Comparison of ENCODE assay signal across 1 cellular context in the genomic region with DNA sequence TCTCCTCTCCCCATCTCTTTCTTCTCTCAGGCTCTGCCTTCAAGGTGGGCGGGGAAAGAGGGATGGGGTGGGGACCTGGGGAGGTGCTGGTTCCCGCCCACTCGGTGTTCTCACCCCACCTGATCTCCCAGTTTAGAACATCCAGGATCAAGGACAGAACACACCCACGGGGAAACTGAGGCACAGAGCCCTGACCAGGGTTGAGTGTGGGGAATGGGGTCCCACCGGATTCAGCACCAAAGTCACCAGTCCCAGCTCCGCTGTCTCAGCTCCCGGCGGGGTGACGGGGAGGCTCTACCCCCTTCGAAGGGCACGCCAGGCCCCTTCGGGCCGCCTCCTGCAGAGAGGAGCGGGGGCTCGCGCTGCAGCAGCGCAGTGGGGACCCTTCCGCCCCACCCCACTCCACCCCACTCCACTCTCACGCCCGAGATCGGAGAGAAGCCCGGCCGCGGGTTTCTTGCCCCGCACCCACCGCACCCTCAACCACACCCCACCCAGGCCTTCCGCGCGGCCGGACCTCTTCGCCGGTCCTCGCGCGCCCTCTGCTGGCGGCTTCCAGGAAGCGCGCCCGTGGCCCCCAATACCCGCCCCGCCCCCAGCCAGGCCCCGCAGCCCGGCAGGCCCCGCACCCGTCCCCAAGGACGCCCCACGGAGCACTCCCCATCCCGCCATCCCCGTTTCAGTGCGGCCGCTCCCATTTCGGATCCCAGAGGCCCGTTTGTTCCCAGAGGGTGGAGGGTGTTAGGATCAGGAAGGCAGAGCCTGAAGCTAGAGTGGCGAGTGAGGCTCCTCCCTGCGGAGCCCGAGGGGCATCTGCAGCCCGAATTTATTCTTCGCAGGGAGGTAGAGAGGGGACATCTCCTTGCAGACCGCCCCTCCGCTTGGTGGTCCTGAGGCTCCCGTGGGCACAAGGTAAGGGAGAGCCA.
TF ChIP-seq lines count a peak whose summit lies in the region.

No MANE protein-coding gene starts in this region.

TF ChIP-seq in neural cell, 6 proteins besides CTCF, POLR2A, EP300 and RAD21:
- TF ChIP-seq, protein P1, sequence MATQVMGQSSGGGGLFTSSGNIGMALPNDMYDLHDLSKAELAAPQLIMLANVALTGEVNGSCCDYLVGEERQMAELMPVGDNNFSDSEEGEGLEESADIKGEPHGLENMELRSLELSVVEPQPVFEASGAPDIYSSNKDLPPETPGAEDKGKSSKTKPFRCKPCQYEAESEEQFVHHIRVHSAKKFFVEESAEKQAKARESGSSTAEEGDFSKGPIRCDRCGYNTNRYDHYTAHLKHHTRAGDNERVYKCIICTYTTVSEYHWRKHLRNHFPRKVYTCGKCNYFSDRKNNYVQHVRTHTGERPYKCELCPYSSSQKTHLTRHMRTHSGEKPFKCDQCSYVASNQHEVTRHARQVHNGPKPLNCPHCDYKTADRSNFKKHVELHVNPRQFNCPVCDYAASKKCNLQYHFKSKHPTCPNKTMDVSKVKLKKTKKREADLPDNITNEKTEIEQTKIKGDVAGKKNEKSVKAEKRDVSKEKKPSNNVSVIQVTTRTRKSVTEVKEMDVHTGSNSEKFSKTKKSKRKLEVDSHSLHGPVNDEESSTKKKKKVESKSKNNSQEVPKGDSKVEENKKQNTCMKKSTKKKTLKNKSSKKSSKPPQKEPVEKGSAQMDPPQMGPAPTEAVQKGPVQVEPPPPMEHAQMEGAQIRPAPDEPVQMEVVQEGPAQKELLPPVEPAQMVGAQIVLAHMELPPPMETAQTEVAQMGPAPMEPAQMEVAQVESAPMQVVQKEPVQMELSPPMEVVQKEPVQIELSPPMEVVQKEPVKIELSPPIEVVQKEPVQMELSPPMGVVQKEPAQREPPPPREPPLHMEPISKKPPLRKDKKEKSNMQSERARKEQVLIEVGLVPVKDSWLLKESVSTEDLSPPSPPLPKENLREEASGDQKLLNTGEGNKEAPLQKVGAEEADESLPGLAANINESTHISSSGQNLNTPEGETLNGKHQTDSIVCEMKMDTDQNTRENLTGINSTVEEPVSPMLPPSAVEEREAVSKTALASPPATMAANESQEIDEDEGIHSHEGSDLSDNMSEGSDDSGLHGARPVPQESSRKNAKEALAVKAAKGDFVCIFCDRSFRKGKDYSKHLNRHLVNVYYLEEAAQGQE (IDR thresholded peaks at IDR 0.05; ENCODE audit: borderline replicate concordance): no peak
- TF ChIP-seq SMC3 (conservative IDR thresholded peaks at IDR 0.05; ENCODE audit: poor library complexity) (peak; percentile 94), EZH2 (IDR thresholded peaks at IDR 0.05; ENCODE audit: borderline replicate concordance, insufficient read depth, low read length, poor library complexity, severe bottlenecking) (no peak), MXI1 (conservative IDR thresholded peaks at IDR 0.05; ENCODE audit: poor library complexity, severe bottlenecking) (no peak)
